ENCODE assay signal across 23 cellular contexts in the genomic region with DNA sequence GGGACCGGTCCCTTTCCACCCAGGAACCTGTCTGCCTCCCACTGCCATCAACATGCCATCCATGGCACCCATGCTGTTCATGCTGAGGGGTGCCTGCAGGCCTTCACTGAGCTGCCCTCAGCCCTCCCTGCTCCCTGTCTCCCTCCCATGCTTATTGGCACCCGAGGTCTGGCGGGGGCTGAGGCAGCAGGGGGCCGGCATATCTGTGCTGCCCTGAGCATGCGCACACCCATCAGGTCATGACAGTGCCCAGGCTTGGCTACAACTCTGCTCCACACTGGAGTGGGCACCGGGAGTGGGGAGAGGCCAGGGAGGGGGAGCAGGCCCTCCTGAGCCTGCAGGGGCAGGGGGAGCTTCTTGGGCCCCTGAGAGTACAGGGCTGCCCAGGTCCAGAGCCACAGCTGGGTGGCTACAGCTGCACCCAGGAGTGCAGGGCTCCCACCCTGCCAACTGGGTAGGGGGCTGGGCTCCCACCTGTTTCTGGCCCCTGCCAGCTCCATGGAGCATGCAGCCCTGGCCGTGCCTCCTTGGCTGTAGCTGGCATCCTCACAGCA.
"Had no signal": no experiment of that assay in that cellular context is flagged by ENCODE, and none has a peak within 500 bp of the region (broad histone marks: within the 10 kb centered on the region; RNA-seq: fewer than 3 reads in every experiment).

No MANE protein-coding gene starts in this region.

- H3K4me2 ChIP-seq: hepatocyte had no signal

- H3K27me3 ChIP-seq: esophagus muscularis mucosa, foreskin keratinocyte, gastroesophageal sphincter, heart left ventricle, hepatocyte, left lung had no signal

- H3K4me3 Mint-ChIP-seq: immature natural killer cell, mesothelial cell of epicardium had no signal

- H3K36me3 ChIP-seq: esophagus muscularis mucosa, gastroesophageal sphincter, heart left ventricle, left lung, lower lobe of right lung had no signal

- H3K4me3 ChIP-seq: coronary artery, dorsolateral prefrontal cortex, esophagus muscularis mucosa, gastroesophageal sphincter, heart left ventricle, hepatocyte, left lung, lower lobe of right lung, mucosa of descending colon had no signal

- H3K36me3 Mint-ChIP-seq: immature natural killer cell, mesothelial cell of epicardium had no signal

- H2AFZ ChIP-seq: hepatocyte had no signal

- FAIRE-seq: colon, endothelial cell of umbilical vein, frontal cortex had no signal

- H3K27ac Mint-ChIP-seq: immature natural killer cell, mesothelial cell of epicardium had no signal

- H3K4me1 Mint-ChIP-seq: immature natural killer cell, mesothelial cell of epicardium had no signal

- H3K9me3 ChIP-seq: esophagus muscularis mucosa, gastroesophageal sphincter, left lung, lower lobe of right lung had no signal

- DNase-seq: dermis blood vessel endothelial cell; dorsolateral prefrontal cortex; effector CD4-positive, alpha-beta T cell; effector memory CD4-positive, alpha-beta T cell; foreskin keratinocyte; heart left ventricle; hypothalamus; immature natural killer cell; islet precursor cell; left cardiac atrium; left lung; left ventricle myocardium superior; lower lobe of right lung; mesenchymal stem cell; mucosa of descending colon had no signal

- H3K27ac ChIP-seq: coronary artery, dorsolateral prefrontal cortex, esophagus muscularis mucosa, foreskin keratinocyte, gastroesophageal sphincter, heart left ventricle, hepatocyte, left lung, lower lobe of right lung had no signal

- H3K4me1 ChIP-seq: esophagus muscularis mucosa, foreskin keratinocyte, gastroesophageal sphincter, heart left ventricle, left lung, lower lobe of right lung had no signal
